In the genomic region with DNA sequence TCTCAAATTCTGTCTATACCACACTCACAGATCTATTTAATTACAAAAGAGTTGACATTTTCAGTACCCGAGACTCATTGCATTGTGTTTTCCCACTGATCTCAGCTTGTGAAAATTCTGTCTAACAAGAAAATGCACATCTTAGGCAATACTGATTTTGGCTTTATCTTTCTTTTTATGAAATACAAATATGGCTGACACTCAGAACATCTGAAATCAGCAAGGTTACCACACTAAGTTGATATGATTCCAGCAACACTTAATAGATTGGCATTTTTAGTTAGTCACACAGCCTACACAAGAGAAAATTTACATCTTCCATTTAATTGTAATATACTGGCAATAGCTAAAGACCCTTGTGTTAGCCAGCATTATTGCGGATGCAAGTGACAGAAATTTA, we compare ENCODE assay signal across 23 cellular contexts.
A peak's percentile ranks its signal among the peaks of the same experiment; 100 is the strongest.
DNase-seq lines count a peak whose midpoint lies in the region; ATAC-seq, FAIRE-seq and TF ChIP-seq lines count a peak whose summit lies in the region.
"Had no signal": no experiment of that assay in that cellular context is flagged by ENCODE, and none has a peak within 500 bp of the region (broad histone marks: within the 10 kb centered on the region; RNA-seq: fewer than 3 reads in every experiment).

No MANE protein-coding gene starts in this region.

- no peak for ATAC-seq in HG03108 (IDR thresholded peaks at IDR 0.05; ENCODE audit: unreplicated experiment)
- ATAC-seq: GM12878 had no signal

- no peak for TF ChIP-seq CTCF in AG10803 (conservative IDR thresholded peaks at IDR 0.05; ENCODE audit: low read length)
- no peak for TF ChIP-seq CTCF in cardiac fibroblast (IDR thresholded peaks at IDR 0.05; ENCODE audit: low read depth, low read length)

- DNase-seq in AG10803 (ENCODE audit: low read depth) (peak; percentile 22), HTR-8/SVneo (ENCODE audit: insufficient read length, low spot score) (no peak), cardiac fibroblast (ENCODE audit: low read depth in 2 of 2) (peak; percentile 1 to 9), fibroblast of gingiva (ENCODE audit: low read depth) (peak; percentile 3), inferior parietal cortex (ENCODE audit: extremely low spot score) (no peak), NCI-H128 (lab: John Stamatoyannopoulos, UW; ENCODE audit: unreplicated experiment) (no peak), NCI-H2081 (lab: John Stamatoyannopoulos, UW) (no peak)
- DNase-seq: AML-193; BE2C; CD4-positive, alpha-beta T cell; CD8-positive, alpha-beta memory T cell; DMS 273 treated with DMSO at 0.1 percent for 48 hours; DMS79; EL; GDM1; GOT3 had no signal

- no peak overlapping the region for H3K4me3 ChIP-seq in AG10803 (ENCODE audit: low read length)
- H3K4me3 ChIP-seq in cardiac fibroblast (replicated peaks in 1 of 2; ENCODE audit: low read depth in 2 of 2, low read length in 2 of 2) = no peak overlapping the region
- H3K4me3 ChIP-seq: BLaER1 treated with 17β-estradiol and CSF1 and Interleukin-3, amounts not matched to agents 10 nM and 100 nM; GM12878; HAP-1 had no signal

- peak; percentile 28 for FAIRE-seq in HTR-8/SVneo (lab: Jason Lieb, UNC)
- FAIRE-seq: A204.1, D721Med, GM12878, H54 had no signal

Comparison
In these comparisons a context has a peak if more than half of its experiments do, and no peak if none do; other contexts are left out.
1. DNase-seq: peak in AG10803 (single experiment), cardiac fibroblast (2 of 2) and fibroblast of gingiva (single experiment); none in HTR-8/SVneo (single experiment), inferior parietal cortex (single experiment), NCI-H128 (single experiment) and NCI-H2081 (0 of 2).